31 cellular contexts compared by ENCODE assay signal in the genomic region with DNA sequence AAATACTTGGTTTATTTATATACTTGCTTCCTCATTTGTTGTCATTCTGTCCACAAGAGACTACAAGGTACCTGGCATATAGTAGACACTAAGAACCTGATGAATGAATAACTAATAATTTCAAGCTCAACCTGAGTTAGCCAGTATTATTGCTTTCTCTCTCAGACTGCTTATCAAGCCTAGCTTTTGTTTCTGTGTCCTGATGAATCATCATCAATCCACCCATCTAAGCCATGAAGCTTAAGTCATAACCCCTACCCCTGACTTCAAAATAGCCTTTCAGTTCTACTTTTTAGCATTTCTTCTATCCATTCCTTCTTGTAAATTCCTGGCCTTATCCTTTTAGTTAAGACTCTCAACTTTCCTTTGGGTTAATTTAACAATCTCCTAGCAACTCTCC.
"Had no signal": no experiment of that assay in that cellular context is flagged by ENCODE, and none has a peak within 500 bp of the region (broad histone marks: within the 10 kb centered on the region; RNA-seq: fewer than 3 reads in every experiment).

No MANE protein-coding gene starts in this region.

- H3K27me3 Mint-ChIP-seq: activated naive CD8-positive, alpha-beta T cell treated with anti-CD3 and anti-CD28 coated beads for 36 hours; naive B cell; T-cell had no signal

- FAIRE-seq: urothelium cell line had no signal

- H3K36me3 Mint-ChIP-seq: activated naive CD8-positive, alpha-beta T cell treated with anti-CD3 and anti-CD28 coated beads for 36 hours; naive B cell; T-cell had no signal

- H3K36me3 ChIP-seq: adrenal gland, heart left ventricle, left lung, neutrophil, prostate gland, sigmoid colon, suprapubic skin, transverse colon, WERI-Rb-1 had no signal

- H3K27me3 ChIP-seq: adrenal gland, body of pancreas, dorsolateral prefrontal cortex, heart left ventricle, left lung, neutrophil, sigmoid colon, suprapubic skin, transverse colon had no signal

- H3K9me3 Mint-ChIP-seq: activated naive CD4-positive, alpha-beta T cell treated with anti-CD3 and anti-CD28 coated beads for 36 hours; activated naive CD8-positive, alpha-beta T cell treated with anti-CD3 and anti-CD28 coated beads for 36 hours; nephron progenitor cell; T-cell had no signal

- H3K27ac Mint-ChIP-seq: activated naive CD4-positive, alpha-beta T cell treated with anti-CD3 and anti-CD28 coated beads for 36 hours; activated naive CD8-positive, alpha-beta T cell treated with anti-CD3 and anti-CD28 coated beads for 36 hours; naive B cell; nephron progenitor cell; T-cell had no signal

- H3K27ac ChIP-seq: adrenal gland, body of pancreas, coronary artery, dorsolateral prefrontal cortex, heart left ventricle, left lung, neutrophil, prostate gland, suprapubic skin, transverse colon, WERI-Rb-1 had no signal

- H3K4me1 ChIP-seq: adrenal gland, heart left ventricle, left lung, prostate gland, transverse colon had no signal

- DNase-seq: activated CD4-positive, alpha-beta T cell treated with anti-CD3 and anti-CD28 coated beads for 48 hours; activated CD4-positive, alpha-beta T cell treated with anti-CD3 and anti-CD28 coated beads, Interleukin-2, amount 50 U/mL, for 48 hours; activated CD8-positive, alpha-beta memory T cell treated with anti-CD3 and anti-CD28 coated beads for 24 hours; activated effector memory CD4-positive, alpha-beta T cell treated with Interleukin-2 at 50 U/mL for 16 hours; activated naive CD4-positive, alpha-beta T cell treated with anti-CD3 and anti-CD28 coated beads for 36 hours; activated naive CD8-positive, alpha-beta T cell treated with anti-CD3 and anti-CD28 coated beads for 36 hours; adrenal gland; aorta; body of pancreas; dorsolateral prefrontal cortex; effector memory CD4-positive, alpha-beta T cell; erythroblast; foreskin fibroblast; heart left ventricle; hypothalamus; kidney glomerular epithelial cell; left lung; naive B cell; nephron progenitor cell; sigmoid colon; stimulated activated CD4-positive, alpha-beta T cell treated with anti-CD3 and anti-CD28 coated beads, Interleukin-15, amount 100 ng/mL, for 24 hours; stimulated activated CD4-positive, alpha-beta T cell treated with anti-CD3 and anti-CD28 coated beads, Interleukin-2, amount 100 ng/mL, for 24 hours; stimulated activated naive CD4-positive, alpha-beta T cell; T-cell; transverse colon; WERI-Rb-1 had no signal

- H3K4me1 Mint-ChIP-seq: activated naive CD8-positive, alpha-beta T cell treated with anti-CD3 and anti-CD28 coated beads for 36 hours; naive B cell; nephron progenitor cell; T-cell had no signal

- H3K4me3 ChIP-seq: adrenal gland, body of pancreas, coronary artery, dorsolateral prefrontal cortex, heart left ventricle, left lung, prostate gland, sigmoid colon, suprapubic skin, transverse colon had no signal

- H3K4me3 Mint-ChIP-seq: activated naive CD4-positive, alpha-beta T cell treated with anti-CD3 and anti-CD28 coated beads for 36 hours; activated naive CD8-positive, alpha-beta T cell treated with anti-CD3 and anti-CD28 coated beads for 36 hours; naive B cell; nephron progenitor cell; T-cell had no signal

- H3K9me3 ChIP-seq: adrenal gland, body of pancreas, left lung, neutrophil, prostate gland, sigmoid colon, suprapubic skin, transverse colon had no signal
